1 cellular context compared by ENCODE assay signal in genomic region chr2:230176996-230177395, GRCh38.
TF ChIP-seq lines count a peak whose summit lies in the region.

No MANE protein-coding gene starts in this region.

TF ChIP-seq in GM12878, 131 proteins besides CTCF, POLR2A, EP300 and RAD21:
- TF ChIP-seq, protein P1, sequence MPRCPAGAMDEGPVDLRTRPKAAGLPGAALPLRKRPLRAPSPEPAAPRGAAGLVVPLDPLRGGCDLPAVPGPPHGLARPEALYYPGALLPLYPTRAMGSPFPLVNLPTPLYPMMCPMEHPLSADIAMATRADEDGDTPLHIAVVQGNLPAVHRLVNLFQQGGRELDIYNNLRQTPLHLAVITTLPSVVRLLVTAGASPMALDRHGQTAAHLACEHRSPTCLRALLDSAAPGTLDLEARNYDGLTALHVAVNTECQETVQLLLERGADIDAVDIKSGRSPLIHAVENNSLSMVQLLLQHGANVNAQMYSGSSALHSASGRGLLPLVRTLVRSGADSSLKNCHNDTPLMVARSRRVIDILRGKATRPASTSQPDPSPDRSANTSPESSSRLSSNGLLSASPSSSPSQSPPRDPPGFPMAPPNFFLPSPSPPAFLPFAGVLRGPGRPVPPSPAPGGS (IDR thresholded peaks at IDR 0.05; ENCODE audit: borderline replicate concordance, insufficient read depth, low read depth, low read length, poor library complexity, severe bottlenecking) = no peak
- TF ChIP-seq SMC3 (IDR thresholded peaks at IDR 0.05; ENCODE audit: borderline replicate concordance, low read length) = no peak
- no peak for TF ChIP-seq WRNIP1 (IDR thresholded peaks at IDR 0.05; ENCODE audit: borderline replicate concordance, low read depth, low read length)
- no peak for TF ChIP-seq RUNX3 (IDR thresholded peaks at IDR 0.05; ENCODE audit: low read length)
- no peak for TF ChIP-seq BHLHE40 (IDR thresholded peaks at IDR 0.05; ENCODE audit: borderline replicate concordance in 1 of 2, low read depth in 2 of 2, low read length in 1 of 2)
- no peak for TF ChIP-seq IKZF1 (conservative IDR thresholded peaks at IDR 0.05)
- TF ChIP-seq EGR1 (IDR thresholded peaks at IDR 0.05; ENCODE audit: borderline replicate concordance in 1 of 2, low read depth in 2 of 2, low read length in 2 of 2) = no peak
- TF ChIP-seq KAT2A (conservative IDR thresholded peaks at IDR 0.05; ENCODE audit: control insufficient read depth, low read depth, low read length) = no peak
